9 cellular contexts compared by ENCODE assay signal in the genomic region with DNA sequence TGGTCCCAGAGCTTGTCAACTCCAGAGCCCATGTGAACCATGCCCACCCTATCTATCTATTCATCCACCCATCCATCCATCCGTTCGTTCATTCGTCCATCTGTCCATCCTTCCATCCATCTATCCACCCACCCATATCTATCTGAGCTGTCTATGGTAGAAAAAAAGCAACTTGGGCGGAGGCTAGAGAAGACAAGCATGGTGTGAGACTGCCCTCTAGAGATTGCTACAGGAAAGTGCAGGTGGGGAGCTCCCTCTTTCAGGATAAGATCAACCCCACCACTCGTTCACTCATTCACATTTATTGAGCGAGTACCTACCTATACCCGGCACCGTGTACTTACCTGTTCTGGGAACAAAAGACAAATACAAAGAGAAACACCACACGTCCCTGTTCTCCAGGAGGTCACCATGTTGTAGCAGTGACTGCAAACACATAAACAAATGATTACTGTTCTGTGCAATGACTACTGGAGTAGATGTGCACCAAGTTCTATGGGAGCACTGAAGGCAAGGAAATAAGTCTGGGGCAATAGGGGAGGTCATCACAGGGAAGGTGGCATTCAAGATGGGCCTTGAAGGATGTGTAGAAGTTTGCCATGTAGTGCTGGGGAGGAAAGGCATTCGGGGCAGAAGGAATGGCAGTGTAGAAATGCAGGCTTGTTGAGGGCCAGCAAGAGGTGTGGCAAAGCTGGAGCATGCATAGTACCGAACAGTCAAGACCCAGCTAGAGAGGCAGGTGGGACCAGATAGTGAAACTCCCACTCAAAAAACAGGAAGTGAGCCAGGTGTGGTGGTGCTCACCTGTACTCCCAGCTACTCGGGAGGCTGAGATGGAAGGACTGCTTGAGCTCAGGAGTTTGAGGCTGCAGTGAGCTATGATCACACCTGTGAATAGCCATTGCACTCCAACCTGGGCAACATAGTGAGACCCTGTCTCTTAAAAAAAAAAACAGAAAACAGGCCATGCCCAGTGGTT. TPM values are rescaled to one million over a fixed set of nuclear protein-coding genes. Genes with fewer than 3 reads are reported as not detected.
DNase-seq lines count a peak whose midpoint lies in the region; ATAC-seq and TF ChIP-seq lines count a peak whose summit lies in the region.
"Had no signal": no experiment of that assay in that cellular context is flagged by ENCODE, and none has a peak within 500 bp of the region (broad histone marks: within the 10 kb centered on the region; RNA-seq: fewer than 3 reads in every experiment).

No MANE protein-coding gene starts in this region.

- no peak overlapping the region for H3K4me3 Mint-ChIP-seq in nephron
- H3K4me3 Mint-ChIP-seq: activated naive CD4-positive, alpha-beta T cell treated with anti-CD3 and anti-CD28 coated beads, Interleukin-2, amount 50 U/mL, for 24 hours had no signal

- peak overlapping the region; percentile 3; the same call in 1 of the 2 replicates for H3K4me2 ChIP-seq in PC-3 (ENCODE audit: low read length)

- WGBS in upper lobe of left lung, 2 donors, result 24% methylated on average over 12 of the region's 12 CpGs

- H3K4me1 ChIP-seq in PC-3 (ENCODE audit: insufficient read depth, low read length) (no peaks in the 10 kb centered on the region), upper lobe of left lung (peaks cover 0 to 8% (median 5%) of the 10 kb centered on the region in 4 donors)

- no peak overlapping the region for H3K27ac ChIP-seq in PC-3 (ENCODE audit: low read length)
- H3K27ac ChIP-seq in upper lobe of left lung, result no peak overlapping the region

- H3K27me3 ChIP-seq in PC-3 (ENCODE audit: low read length), result no peaks in the 10 kb centered on the region
- H3K27me3 ChIP-seq in upper lobe of left lung, result no peaks in the 10 kb centered on the region

- BruUV-seq in PC-3 (replicated peaks; lab: Mats Ljungman, UMichigan), result no TSS peak

- H3K36me3 ChIP-seq in PC-3 (ENCODE audit: low read depth, low read length) (no peaks in the 10 kb centered on the region), upper lobe of left lung (no peaks in the 10 kb centered on the region)

- H3K9me3 Mint-ChIP-seq in nephron, result no peaks in the 10 kb centered on the region
- H3K9me3 Mint-ChIP-seq: activated naive CD4-positive, alpha-beta T cell treated with anti-CD3 and anti-CD28 coated beads, Interleukin-2, amount 50 U/mL, for 24 hours had no signal

- H3K36me3 Mint-ChIP-seq in nephron (ENCODE audit: low read depth), result no peaks in the 10 kb centered on the region
- H3K36me3 Mint-ChIP-seq: activated naive CD4-positive, alpha-beta T cell treated with anti-CD3 and anti-CD28 coated beads, Interleukin-2, amount 50 U/mL, for 24 hours had no signal

- H4K20me1 ChIP-seq in PC-3 (ENCODE audit: low read length), result no peaks in the 10 kb centered on the region

- H3K9me3 ChIP-seq in PC-3 (ENCODE audit: low read length) (no peaks in the 10 kb centered on the region), upper lobe of left lung (no peaks in the 10 kb centered on the region)

- no peak overlapping the region for H3K27ac Mint-ChIP-seq in nephron
- H3K27ac Mint-ChIP-seq: activated naive CD4-positive, alpha-beta T cell treated with anti-CD3 and anti-CD28 coated beads, Interleukin-2, amount 50 U/mL, for 24 hours had no signal

- no peak for TF ChIP-seq POLR2A in upper lobe of left lung (IDR thresholded peaks at IDR 0.05)

- no peaks in the 10 kb centered on the region for H3K9me2 ChIP-seq in PC-3 (replicated peaks; ENCODE audit: low read length)

- CTCF ChIA-PET in PC-3 (lab: Charles Lee), result interaction anchor here (0.5 to 1.7 kb wide), 37 partner anchors 10 to 1418 kb away, joined by 3 to 63 read pairs (median 4); a partner anchor contains a TSS

- no peaks in the 10 kb centered on the region for H3K4me1 Mint-ChIP-seq in nephron

- POLR2A ChIA-PET in PC-3 (lab: Charles Lee; ENCODE audit: unreplicated experiment), result interaction anchor here (0.6 to 0.9 kb wide), 4 partner anchors 75 to 201 kb away, joined by 3 to 6 read pairs (median 4); a partner anchor contains a TSS

- H2AFZ ChIP-seq in PC-3 (ENCODE audit: low read length), result peak overlapping the region; percentile 1; the same call in 1 of the 2 replicates

- intact Hi-C loops in PC-3 (cut with micrococcal nuclease), result loop anchor here (1.0 to 2.0 kb wide), 5 partner anchors 65 to 208 kb away; a partner anchor contains a TSS

- no peaks in the 10 kb centered on the region for H3F3A ChIP-seq in PC-3 (ENCODE audit: low read length, unreplicated experiment)

- peak; percentile 99 for TF ChIP-seq CTCF in PC-3 (conservative IDR thresholded peaks at IDR 0.05; ENCODE audit: low read depth, low read length)
- peak; percentile 98 for TF ChIP-seq CTCF in fibroblast of mammary gland (conservative IDR thresholded peaks at IDR 0.05; ENCODE audit: control insufficient read depth, insufficient read depth, low read depth, low read length)
- peak; percentile 93 to 94 (median 94) for TF ChIP-seq CTCF in nephron (IDR thresholded peaks at IDR 0.05; ENCODE audit: unreplicated experiment in 3 of 3)
- peak; percentile 80 to 95 (median 90) for TF ChIP-seq CTCF in upper lobe of left lung (IDR thresholded peaks at IDR 0.05)

- H3K4me3 ChIP-seq in PC-3 (ENCODE audit: low read length) (no peak overlapping the region), fibroblast of mammary gland (ENCODE audit: control insufficient read depth, low read depth, low read length) (no peak overlapping the region), upper lobe of left lung (no peak overlapping the region)

- H3K27me3 Mint-ChIP-seq in nephron (ENCODE audit: low read depth), result peaks cover 2% of the 10 kb centered on the region
- H3K27me3 Mint-ChIP-seq: activated naive CD4-positive, alpha-beta T cell treated with anti-CD3 and anti-CD28 coated beads, Interleukin-2, amount 50 U/mL, for 24 hours had no signal

- no peak for TF ChIP-seq EP300 in upper lobe of left lung (IDR thresholded peaks at IDR 0.05)

- no peaks in the 10 kb centered on the region for H3K79me2 ChIP-seq in PC-3 (ENCODE audit: low read length)

- no peak overlapping the region for H3K9ac ChIP-seq in PC-3 (ENCODE audit: low read length)

- ATAC-seq in PC-3 (peak; percentile 88), upper lobe of left lung (ENCODE audit: low FRiP score in 2 of 2) (peak; percentile 89 to 92)

- DNase-seq in EH (ENCODE audit: low read depth), result peak; percentile 75
- DNase-seq in LoVo (ENCODE audit: low spot score), result peak; percentile 75
- peak; percentile 91 for DNase-seq in PC-3
- DNase-seq in activated T-cell treated with anti-CD3 and anti-CD28 coated beads for 4 hours, result peak; percentile 40
- peak; percentile 74 for DNase-seq in fibroblast of mammary gland (ENCODE audit: low read depth)
- peak in 1 of 2 donors; percentile 53 for DNase-seq in upper lobe of left lung
- DNase-seq in GOT3 (lab: John Stamatoyannopoulos, UW), result no peak

RNA-seq across cellular contexts. Expression of a gene that starts 13.4 kb away (rescaled TPM):
- total RNA-seq in PC-3 (2014; rRNA removed), result 192 and 265 TPM in 2 replicates
- 10 to 100 TPM; 11.5 to 55.3 (median 43.6) TPM for total RNA-seq in upper lobe of left lung

RNA-seq across cellular contexts. Expression of a gene that starts 29.0 kb away (rescaled TPM):
- total RNA-seq in PC-3 (2014; rRNA removed) (131 and 144 TPM in 2 replicates), upper lobe of left lung (10 to 100 TPM; 38.6 to 79.6 (median 60.7) TPM)

RNA-seq across cellular contexts. Expression of a gene that starts 48.4 kb away (rescaled TPM):
- total RNA-seq in PC-3 (2014; rRNA removed) (47.2 and 49.4 TPM in 2 replicates), upper lobe of left lung (100 to 1,000 TPM; 123 to 330 (median 180) TPM)
